Comparison of ENCODE assay signal across 8 cellular contexts in genomic region chr2:119641562-119642258, GRCh38. TPM values are rescaled to one million over a fixed set of nuclear protein-coding genes. Genes with fewer than 3 reads are reported as not detected.
DNase-seq lines count a peak whose midpoint lies in the region; ATAC-seq and TF ChIP-seq lines count a peak whose summit lies in the region.

No MANE protein-coding gene starts in this region.

- peak; percentile 86 for ATAC-seq in GM21825 (IDR thresholded peaks at IDR 0.05; ENCODE audit: unreplicated experiment)
- ATAC-seq in RWPE2 (ENCODE audit: low read depth) = peak; percentile 93

- WGBS in suprapubic skin = 9% methylated on average over 17 of the region's 17 CpGs

- no peak for TF ChIP-seq POLR2A in suprapubic skin (IDR thresholded peaks at IDR 0.05)

- DNase-seq in EL = peak; percentile 74
- peak; percentile 69 for DNase-seq in LHCN-M2 (ENCODE audit: low read depth)
- no peak for DNase-seq in RWPE2 (ENCODE audit: low spot score)
- peak; percentile 61 for DNase-seq in activated effector memory CD4-positive, alpha-beta T cell treated with Interleukin-2 at 50 U/mL for 16 hours
- DNase-seq in fibroblast of villous mesenchyme (ENCODE audit: low read depth) = peak; percentile 67
- DNase-seq in nucleus accumbens (lab: John Stamatoyannopoulos, UW) = peak in 53 of 56 donors; percentile 13 to 86 (median 64)
- peak in 1 of 2 donors; percentile 72 for DNase-seq in suprapubic skin (ENCODE audit: low spot score in 2 of 2)

- H3K36me3 ChIP-seq in RWPE2 (ENCODE audit: low read depth) (no peaks in the 10 kb centered on the region), suprapubic skin (no peaks in the 10 kb centered on the region)

- TF ChIP-seq CTCF in RWPE2 (IDR thresholded peaks at IDR 0.05; ENCODE audit: poor library complexity, severe bottlenecking) (peak; percentile 92), fibroblast of villous mesenchyme (IDR thresholded peaks at IDR 0.05; ENCODE audit: insufficient read depth, low read depth, low read length) (peak; percentile 98), suprapubic skin (IDR thresholded peaks at IDR 0.05) (peak; percentile 63 to 91)

- H3K4me3 ChIP-seq in RWPE2 (ENCODE audit: severe bottlenecking) = no peak overlapping the region
- H3K4me3 ChIP-seq in fibroblast of villous mesenchyme (ENCODE audit: low read depth, low read length) = no peak overlapping the region
- no peak overlapping the region for H3K4me3 ChIP-seq in suprapubic skin

- H3K9me3 ChIP-seq in RWPE2 (ENCODE audit: severe bottlenecking) = no peaks in the 10 kb centered on the region
- no peaks in the 10 kb centered on the region for H3K9me3 ChIP-seq in suprapubic skin

- H3K4me1 ChIP-seq in RWPE2 (ENCODE audit: insufficient read depth, poor library complexity, severe bottlenecking) = peaks cover 2% of the 10 kb centered on the region
- no peaks in the 10 kb centered on the region for H3K4me1 ChIP-seq in suprapubic skin

- no peaks in the 10 kb centered on the region for H3K27me3 ChIP-seq in RWPE2 (ENCODE audit: insufficient read depth, poor library complexity, severe bottlenecking)
- peaks cover 10% of the 10 kb centered on the region for H3K27me3 ChIP-seq in suprapubic skin

- H3K27ac ChIP-seq in RWPE2 (ENCODE audit: poor library complexity, severe bottlenecking) (no peak overlapping the region), suprapubic skin (no peak overlapping the region)

- no peak for TF ChIP-seq EP300 in suprapubic skin (IDR thresholded peaks at IDR 0.05)

RNA-seq across cellular contexts. Expression of gene TMEM177, which starts 37.3 kb away (rescaled TPM):
- total RNA-seq in LHCN-M2 (2014; rRNA removed) = 17.1 and 18.8 TPM in 2 replicates
- 8.8 TPM for polyA plus RNA-seq in LHCN-M2 (2012)
- total RNA-seq in fibroblast of villous mesenchyme = 5.8 and 10.4 TPM in 2 replicates
- 10 to 100 TPM in 3 of 4 donors, 1 to 10 TPM in 1; 9.1 to 13.5 (median 11.7) TPM for total RNA-seq in suprapubic skin
